Comparison of ENCODE assay signal across 22 cellular contexts in genomic region chr3:106720510-106720909, GRCh38.
"Had no signal": no experiment of that assay in that cellular context is flagged by ENCODE, and none has a peak within 500 bp of the region (broad histone marks: within the 10 kb centered on the region; RNA-seq: fewer than 3 reads in every experiment).

No MANE protein-coding gene starts in this region.

- DNase-seq: activated CD4-positive, alpha-beta T cell treated with anti-CD3 and anti-CD28 coated beads for 36 hours; activated CD4-positive, alpha-beta T cell treated with anti-CD3 and anti-CD28 coated beads, Interleukin-2, amount 50 U/mL, for 1 hour; activated CD8-positive, alpha-beta memory T cell treated with anti-CD3 and anti-CD28 coated beads, Interleukin-2, amount 50 U/mL, for 48 hours; activated CD8-positive, alpha-beta T cell treated with anti-CD3 and anti-CD28 coated beads for 36 hours; activated naive CD4-positive, alpha-beta T cell treated with anti-CD3 and anti-CD28 coated beads, Interleukin-2, amount 50 U/mL, for 16 hours; activated naive CD8-positive, alpha-beta T cell treated with anti-CD3 and anti-CD28 coated beads, Interleukin-2, amount 10 ng/mL, durations not matched to agents 7 days and 5 days; activated T-cell treated with anti-CD3 and anti-CD28 coated beads, Interleukin-2, amount 50 U/mL, for 1 hour; adrenal gland; anterior cingulate cortex; caudate nucleus; Karpas-422; NCI-H1105; NCI-H1436; NCI-H1694 treated with DMSO at 0.1 percent for 48 hours; NCI-H2029 treated with DMSO at 0.1 percent for 48 hours; NCI-H510A treated with DMSO at 0.1 percent for 48 hours; Peyer's patch; SHP77; T-helper 17 cell; T1000 had no signal

- H3K27me3 Mint-ChIP-seq: activated naive CD8-positive, alpha-beta T cell treated with anti-CD3 and anti-CD28 coated beads, Interleukin-2, amount 10 ng/mL, durations not matched to agents 7 days and 5 days had no signal

- H3K27ac ChIP-seq: adrenal gland, breast epithelium, Peyer's patch, VCaP had no signal

- H3K36me3 ChIP-seq: adrenal gland, breast epithelium, Peyer's patch had no signal

- ATAC-seq: activated CD4-positive, alpha-beta T cell treated with anti-CD3 and anti-CD28 coated beads for 36 hours; activated CD8-positive, alpha-beta T cell treated with anti-CD3 and anti-CD28 coated beads for 36 hours; T-helper 17 cell had no signal

- H3K36me3 Mint-ChIP-seq: activated naive CD8-positive, alpha-beta T cell treated with anti-CD3 and anti-CD28 coated beads, Interleukin-2, amount 10 ng/mL, durations not matched to agents 7 days and 5 days had no signal

- H3K4me1 Mint-ChIP-seq: activated CD4-positive, alpha-beta T cell treated with anti-CD3 and anti-CD28 coated beads for 36 hours; activated naive CD8-positive, alpha-beta T cell treated with anti-CD3 and anti-CD28 coated beads, Interleukin-2, amount 10 ng/mL, durations not matched to agents 7 days and 5 days had no signal

- H3K4me1 ChIP-seq: adrenal gland, breast epithelium, Peyer's patch had no signal

- H3K4me3 Mint-ChIP-seq: activated CD4-positive, alpha-beta T cell treated with anti-CD3 and anti-CD28 coated beads for 36 hours; activated CD8-positive, alpha-beta T cell treated with anti-CD3 and anti-CD28 coated beads for 36 hours; activated naive CD8-positive, alpha-beta T cell treated with anti-CD3 and anti-CD28 coated beads, Interleukin-2, amount 10 ng/mL, durations not matched to agents 7 days and 5 days; T-helper 17 cell had no signal

- H3K9me3 Mint-ChIP-seq: activated CD8-positive, alpha-beta T cell treated with anti-CD3 and anti-CD28 coated beads for 36 hours; activated naive CD8-positive, alpha-beta T cell treated with anti-CD3 and anti-CD28 coated beads, Interleukin-2, amount 10 ng/mL, durations not matched to agents 7 days and 5 days had no signal

- H3K4me3 ChIP-seq: adrenal gland, breast epithelium, Peyer's patch had no signal

- H3K9me3 ChIP-seq: adrenal gland, Peyer's patch had no signal

- H3K27ac Mint-ChIP-seq: activated CD4-positive, alpha-beta T cell treated with anti-CD3 and anti-CD28 coated beads for 36 hours; activated CD8-positive, alpha-beta T cell treated with anti-CD3 and anti-CD28 coated beads for 36 hours; activated naive CD8-positive, alpha-beta T cell treated with anti-CD3 and anti-CD28 coated beads, Interleukin-2, amount 10 ng/mL, durations not matched to agents 7 days and 5 days; T-helper 17 cell had no signal

- H3K27me3 ChIP-seq: adrenal gland, breast epithelium, Peyer's patch had no signal
